In the genomic region with DNA sequence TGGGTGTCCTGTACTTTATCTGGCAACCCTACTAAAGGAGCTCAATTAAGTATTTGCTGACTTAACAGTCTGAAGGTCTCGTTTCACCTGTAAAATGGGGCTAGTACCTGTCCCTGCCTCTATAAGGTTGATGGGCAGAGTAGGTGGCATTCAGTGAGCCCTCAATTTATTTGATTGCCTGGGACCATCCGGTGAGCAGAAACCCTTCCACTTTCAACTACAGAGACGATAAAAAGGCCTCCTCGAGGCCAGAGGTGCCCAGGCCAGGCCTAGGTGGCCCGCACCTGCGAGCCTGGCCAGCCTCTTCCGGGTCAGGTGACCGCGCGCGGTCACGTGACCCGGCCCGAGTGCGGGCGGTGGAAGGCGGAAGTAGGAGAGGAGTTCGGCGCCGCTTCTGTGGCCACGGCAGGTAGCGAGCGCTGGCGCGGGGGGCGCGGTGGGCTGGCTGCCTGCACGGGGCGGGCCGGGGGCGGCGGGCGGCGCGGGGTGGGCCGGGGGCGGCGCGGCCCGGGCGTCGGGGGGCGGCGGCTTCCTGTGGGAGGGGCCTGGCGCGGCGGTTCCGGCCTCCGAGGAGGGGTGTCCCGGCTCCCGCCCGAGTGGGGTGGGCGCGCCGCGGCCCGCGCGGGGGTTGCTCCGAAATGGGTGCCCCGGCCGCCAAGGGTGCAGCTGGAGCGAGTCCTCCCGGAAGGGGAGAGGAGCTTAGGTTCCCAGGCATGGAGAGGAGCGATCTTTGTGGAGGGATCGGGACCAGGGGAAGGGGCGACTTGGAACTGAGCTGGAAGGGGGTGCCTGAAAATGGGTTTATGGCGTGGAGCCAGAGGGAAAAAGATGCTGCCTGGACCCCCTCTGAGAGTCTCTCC, we compare ENCODE assay signal across 8 cellular contexts. TPM values are rescaled to one million over a fixed set of nuclear protein-coding genes. Genes with fewer than 3 reads are reported as not detected.
DNase-seq lines count a peak whose midpoint lies in the region; ATAC-seq and TF ChIP-seq lines count a peak whose summit lies in the region.

Gene WWP2, plus strand, starts transcription at position 350 of the 860 bp plus-strand sequence. CDS start 24,679 bp downstream, outside the sequence.

- WGBS in ectodermal cell, 2 experiments = 1 to 2% methylated on average over 68 of the region's 68 CpGs

- H3K4me1 ChIP-seq in ectodermal cell (ENCODE audit: control insufficient read depth, insufficient read depth, low read length) (peaks cover 5% of the 10 kb centered on the region), lower lobe of right lung (peaks cover 25% of the 10 kb centered on the region)

- CTCF ChIA-PET in activated CD8-positive, alpha-beta T cell treated with anti-CD3 and anti-CD28 coated beads for 36 hours (lab: Charles Lee) = interaction anchor here (0.5 to 2.6 kb wide), 5 partner anchors 7 to 493 kb away, joined by 3 to 22 read pairs (median 4); partner anchors contain the start of gene NOB1

- H3K36me3 ChIP-seq in ectodermal cell (ENCODE audit: control insufficient read depth, insufficient read depth, low read length) = no peaks in the 10 kb centered on the region
- H3K36me3 ChIP-seq in lower lobe of right lung = no peaks in the 10 kb centered on the region

- DNase-seq in AG20443 (ENCODE audit: low spot score) (peak; percentile 91), NCI-H774 (lab: John Stamatoyannopoulos, UW) (peak; percentile 63), lower lobe of right lung (peak; percentile 85)
- peak; percentile 80 for DNase-seq in activated CD8-positive, alpha-beta T cell treated with anti-CD3 and anti-CD28 coated beads for 36 hours
- peak; percentile 30 to 63 (median 52) for DNase-seq in stimulated activated CD4-positive, alpha-beta T cell treated with anti-CD3 and anti-CD28 coated beads, TNF-alpha, amount 100 ng/mL, for 1 hour (ENCODE audit: low read depth in 3 of 3, low spot score in 1 of 3)

- TF ChIP-seq CTCF in activated CD8-positive, alpha-beta T cell treated with anti-CD3 and anti-CD28 coated beads for 36 hours (IDR thresholded peaks at IDR 0.05) = no peak
- TF ChIP-seq CTCF in lower lobe of right lung (IDR thresholded peaks at IDR 0.05) = no peak

- H3K27me3 ChIP-seq in ectodermal cell (ENCODE audit: control insufficient read depth, insufficient read depth, low read length, poor library complexity, severe bottlenecking) (no peaks in the 10 kb centered on the region), lower lobe of right lung (ENCODE audit: low read depth) (no peaks in the 10 kb centered on the region)

- H3K27ac ChIP-seq in ectodermal cell (ENCODE audit: insufficient read depth, low read depth, low read length, poor library complexity, severe bottlenecking) (no peak within 1 kb of the TSS), lower lobe of right lung (peak within 1 kb of the TSS; percentile 96)

- no peaks in the 10 kb centered on the region for H3K27me3 Mint-ChIP-seq in activated CD8-positive, alpha-beta T cell treated with anti-CD3 and anti-CD28 coated beads for 36 hours

- intact Hi-C loops in activated CD8-positive, alpha-beta T cell treated with anti-CD3 and anti-CD28 coated beads for 36 hours (cut with micrococcal nuclease) = no loop called here
- intact Hi-C loops in lower lobe of right lung (cut with DNase I) = no loop called here

- no peaks in the 10 kb centered on the region for H3K9me3 Mint-ChIP-seq in activated CD8-positive, alpha-beta T cell treated with anti-CD3 and anti-CD28 coated beads for 36 hours

- peaks cover 1% of the 10 kb centered on the region for H3K36me3 Mint-ChIP-seq in activated CD8-positive, alpha-beta T cell treated with anti-CD3 and anti-CD28 coated beads for 36 hours (ENCODE audit: low read depth)

- peak within 1 kb of the TSS; percentile 88 for H3K4me3 Mint-ChIP-seq in activated CD8-positive, alpha-beta T cell treated with anti-CD3 and anti-CD28 coated beads for 36 hours

- POLR2A ChIA-PET in activated CD8-positive, alpha-beta T cell treated with anti-CD3 and anti-CD28 coated beads for 36 hours (lab: Charles Lee) = interaction anchor here (0.7 to 2.2 kb wide), 11 partner anchors 8 to 547 kb away, joined by 3 to 23 read pairs (median 4); partner anchors contain the start of genes NOB1, NQO1 and TERF2

- peak; percentile 76 for ATAC-seq in GM19023 (IDR thresholded peaks at IDR 0.05; ENCODE audit: unreplicated experiment)
- peak; percentile 57 for ATAC-seq in HG03196 (IDR thresholded peaks at IDR 0.05; ENCODE audit: unreplicated experiment)
- peak; percentile 78 for ATAC-seq in activated CD8-positive, alpha-beta T cell treated with anti-CD3 and anti-CD28 coated beads for 36 hours
- peak; percentile 88 to 89 for ATAC-seq in lower lobe of right lung

- H3K9me3 ChIP-seq in ectodermal cell (ENCODE audit: control insufficient read depth, low read length) (no peaks in the 10 kb centered on the region), lower lobe of right lung (no peaks in the 10 kb centered on the region)

- peak within 1 kb of the TSS; percentile 92 for H3K4me3 ChIP-seq in ectodermal cell (ENCODE audit: insufficient read depth, low read depth, low read length)
- peak within 1 kb of the TSS; percentile 90 for H3K4me3 ChIP-seq in lower lobe of right lung

- peak within 1 kb of the TSS; percentile 93 for H3K27ac Mint-ChIP-seq in activated CD8-positive, alpha-beta T cell treated with anti-CD3 and anti-CD28 coated beads for 36 hours

- peaks cover 31% of the 10 kb centered on the region for H3K4me1 Mint-ChIP-seq in activated CD8-positive, alpha-beta T cell treated with anti-CD3 and anti-CD28 coated beads for 36 hours (ENCODE audit: low read depth)

RNA-seq across cellular contexts. Expression of gene WWP2, which starts in this region (rescaled TPM):
- total RNA-seq in activated CD8-positive, alpha-beta T cell treated with anti-CD3 and anti-CD28 coated beads for 36 hours = 10 to 100 TPM; 30.7 to 35.1 TPM
- 34.2 TPM for polyA plus RNA-seq in ectodermal cell (2013, experiment 1 of 4)
- 39.4 TPM for polyA plus RNA-seq in ectodermal cell (2013, experiment 2 of 4)
- 21.7 TPM for polyA plus RNA-seq in ectodermal cell (2013, experiment 3 of 4)
- polyA plus RNA-seq in ectodermal cell (2013, experiment 4 of 4) = 25.7 TPM
- 83.7 TPM for total RNA-seq in lower lobe of right lung
